14 cellular contexts compared by ENCODE assay signal in the genomic region with DNA sequence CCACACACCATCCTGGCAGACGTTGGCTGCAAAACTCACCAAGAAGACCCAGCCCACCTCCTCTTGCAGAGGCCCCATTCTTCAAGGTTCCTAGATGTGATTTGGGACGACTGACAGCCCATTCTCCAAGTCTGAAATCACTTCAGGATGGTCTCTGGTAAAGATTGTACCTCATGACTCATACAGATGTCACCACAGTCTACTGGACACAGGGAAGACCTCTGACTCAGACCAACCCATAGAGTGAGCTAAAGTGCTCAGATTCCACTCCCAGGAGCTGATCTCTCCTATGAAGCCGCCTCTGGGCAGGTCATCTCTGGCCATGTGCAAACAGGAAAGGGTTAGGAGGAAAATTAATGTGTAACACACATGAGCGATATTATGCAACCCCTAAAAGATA.
"Had no signal": no experiment of that assay in that cellular context is flagged by ENCODE, and none has a peak within 500 bp of the region (broad histone marks: within the 10 kb centered on the region; RNA-seq: fewer than 3 reads in every experiment).

No MANE protein-coding gene starts in this region.

- H3K9me3 ChIP-seq: gastroesophageal sphincter, pancreas, thoracic aorta had no signal

- H3K4me3 ChIP-seq: gastroesophageal sphincter, left lung, pancreas, thoracic aorta had no signal

- H3K36me3 ChIP-seq: gastroesophageal sphincter, left lung, pancreas, thoracic aorta had no signal

- DNase-seq: activated CD4-positive, alpha-beta T cell treated with anti-CD3 and anti-CD28 coated beads, Interleukin-2, amount 50 U/mL, for 1 hour; activated CD4-positive, CD25-positive, alpha-beta regulatory T cell; activated naive CD4-positive, alpha-beta T cell treated with anti-CD3 and anti-CD28 coated beads for 36 hours; activated naive CD8-positive, alpha-beta T cell treated with anti-CD3 and anti-CD28 coated beads, Interleukin-2, amount 50 U/mL, for 24 hours; aorta; cerebellar nuclear complex; effector memory CD4-positive, alpha-beta T cell; mammary epithelial cell; naive B cell; stimulated activated CD4-positive, alpha-beta T cell treated with anti-CD3 and anti-CD28 coated beads, Interleukin-2, amount 100 ng/mL, for 24 hours had no signal

- H3K27me3 ChIP-seq: gastroesophageal sphincter, left lung, pancreas had no signal

- H3K27ac ChIP-seq: gastroesophageal sphincter, left lung, pancreas, thoracic aorta had no signal

- ATAC-seq: activated naive CD8-positive, alpha-beta T cell treated with anti-CD3 and anti-CD28 coated beads, Interleukin-2, amount 50 U/mL, for 24 hours; gastroesophageal sphincter; left lung; pancreas had no signal

- FAIRE-seq: pancreas had no signal

- H3K4me1 ChIP-seq: gastroesophageal sphincter, left lung, pancreas had no signal
